19 cellular contexts compared by ENCODE assay signal in genomic region chr3:38687306-38687705, GRCh38.
"Had no signal": no experiment of that assay in that cellular context is flagged by ENCODE, and none has a peak within 500 bp of the region (broad histone marks: within the 10 kb centered on the region; RNA-seq: fewer than 3 reads in every experiment).

No MANE protein-coding gene starts in this region.

- H3K9me3 ChIP-seq: body of pancreas, left ventricle myocardium inferior, sigmoid colon, testis, vagina had no signal

- H3K27ac ChIP-seq: body of pancreas, left ventricle myocardium inferior, sigmoid colon, testis, vagina had no signal

- DNase-seq: activated CD4-positive, alpha-beta T cell treated with anti-CD3 and anti-CD28 coated beads for 4 hours; activated CD4-positive, alpha-beta T cell treated with anti-CD3 and anti-CD28 coated beads, Interleukin-2, amount 50 U/mL, for 48 hours; activated naive CD4-positive, alpha-beta T cell treated with anti-CD3 and anti-CD28 coated beads for 36 hours; activated T-cell treated with anti-CD3 and anti-CD28 coated beads, Interleukin-2, amount 50 U/mL, for 48 hours; body of pancreas; caudate nucleus; effector CD4-positive, alpha-beta T cell; hypothalamus; left ventricle myocardium inferior; naive thymus-derived CD8-positive, alpha-beta T cell; retina; sigmoid colon; stimulated activated CD4-positive, alpha-beta T cell treated with anti-CD3 and anti-CD28 coated beads, Interleukin-15, amount 100 ng/mL, for 24 hours; stimulated activated naive B cell treated with anti-CD40 and anti-IgM and Interleukin-4, amounts not matched to agents 10 μg/mL and 1 μg/mL and 100 μg/mL, for 72 hours; T-helper 9 cell; testis had no signal

- ATAC-seq: body of pancreas; naive thymus-derived CD8-positive, alpha-beta T cell; stimulated activated naive B cell treated with anti-CD40 and anti-IgM and Interleukin-4, amounts not matched to agents 10 μg/mL and 1 μg/mL and 100 μg/mL, for 72 hours; WTC11 had no signal

- H3K4me1 ChIP-seq: body of pancreas, left ventricle myocardium inferior, sigmoid colon, testis, vagina had no signal

- H3K36me3 ChIP-seq: left ventricle myocardium inferior, sigmoid colon, vagina had no signal

- H3K4me3 ChIP-seq: body of pancreas, left ventricle myocardium inferior, sigmoid colon, smooth muscle cell, testis, vagina had no signal

- H3K27me3 ChIP-seq: body of pancreas, sigmoid colon, testis, vagina had no signal
